8 cellular contexts compared by ENCODE assay signal in the genomic region with DNA sequence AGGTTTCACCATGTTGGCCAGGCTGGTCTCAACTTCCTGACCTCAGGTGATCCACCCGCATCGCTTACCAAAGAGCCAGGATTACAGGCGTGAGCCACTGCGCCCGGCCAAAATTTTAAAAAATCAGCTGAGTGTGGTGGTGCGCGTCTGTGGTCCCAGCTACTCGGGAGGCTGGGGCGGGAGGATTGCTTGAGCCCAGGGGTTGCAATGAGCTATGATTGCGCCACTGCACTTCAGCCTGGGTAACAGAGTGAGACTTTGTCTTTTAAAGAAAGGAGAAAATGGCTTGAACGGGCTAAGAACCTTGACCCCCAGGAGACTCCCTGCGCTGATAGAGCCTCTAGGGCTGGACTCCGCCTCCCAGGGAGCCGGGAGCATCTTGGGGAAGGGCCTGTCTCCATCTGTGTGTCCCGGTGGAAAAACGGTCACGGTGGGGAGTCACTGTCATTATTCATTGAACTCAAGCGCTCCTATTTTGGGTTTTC. TPM values are rescaled to one million over a fixed set of nuclear protein-coding genes. Genes with fewer than 3 reads are reported as not detected.
A peak's percentile ranks its signal among the peaks of the same experiment; 100 is the strongest.
DNase-seq lines count a peak whose midpoint lies in the region; ATAC-seq, FAIRE-seq and TF ChIP-seq lines count a peak whose summit lies in the region.

No MANE protein-coding gene starts in this region.

- peak overlapping the region; percentile 70 for H3K27ac Mint-ChIP-seq in activated naive CD4-positive, alpha-beta T cell treated with anti-CD3 and anti-CD28 coated beads for 36 hours

- H3K36me3 ChIP-seq in kidney (ENCODE audit: control insufficient read depth in 1 of 2, insufficient read depth in 2 of 2, low read length in 2 of 2), result no peaks in the 10 kb centered on the region

- no peaks in the 10 kb centered on the region for H3K9me3 ChIP-seq in kidney (ENCODE audit: control insufficient read depth in 1 of 2, low read length in 2 of 2)

- peak overlapping the region; percentile 83 for H3K4me3 Mint-ChIP-seq in activated naive CD4-positive, alpha-beta T cell treated with anti-CD3 and anti-CD28 coated beads for 36 hours

- H3K9me3 Mint-ChIP-seq in activated naive CD4-positive, alpha-beta T cell treated with anti-CD3 and anti-CD28 coated beads for 36 hours, result no peaks in the 10 kb centered on the region

- H3K4me1 Mint-ChIP-seq in activated naive CD4-positive, alpha-beta T cell treated with anti-CD3 and anti-CD28 coated beads for 36 hours (ENCODE audit: low read depth), result peaks cover 40% of the 10 kb centered on the region

- FAIRE-seq in kidney (lab: Jason Lieb, UNC), result no peak

- peak overlapping the region; percentile 86 to 96 for H3K27ac ChIP-seq in kidney (ENCODE audit: low read depth in 2 of 2, low read length in 2 of 2)
- H3K27ac ChIP-seq in substantia nigra (ENCODE audit: low read depth, low read length, poor library complexity, severe bottlenecking), result peak overlapping the region; percentile 97

- TF ChIP-seq CTCF in kidney (IDR thresholded peaks at IDR 0.05; ENCODE audit: borderline replicate concordance, extremely low read depth, insufficient read depth), result no peak

- no peaks in the 10 kb centered on the region for H3K27me3 Mint-ChIP-seq in activated naive CD4-positive, alpha-beta T cell treated with anti-CD3 and anti-CD28 coated beads for 36 hours (ENCODE audit: low read depth)

- CTCF ChIA-PET in activated naive CD4-positive, alpha-beta T cell treated with anti-CD3 and anti-CD28 coated beads for 36 hours (lab: Charles Lee), result interaction anchor here (0.6 to 1.4 kb wide), 3 partner anchors 21 to 71 kb away, joined by 3 read pairs; no protein-coding TSS in a partner anchor

- H3K4me1 ChIP-seq in kidney (ENCODE audit: control insufficient read depth in 1 of 2, insufficient read depth in 1 of 2, low read depth in 1 of 2, low read length in 2 of 2), result peaks cover 4 to 6% of the 10 kb centered on the region in 2 donors

- peak overlapping the region; percentile 78 to 95 for H3K4me3 ChIP-seq in kidney (ENCODE audit: low read length in 2 of 2)

- intact Hi-C loops in activated naive CD4-positive, alpha-beta T cell treated with anti-CD3 and anti-CD28 coated beads for 36 hours (cut with micrococcal nuclease), result loop anchor here (1.0 to 2.0 kb wide), 8 partner anchors 26 to 368 kb away; partner anchors contain the start of genes TMEM248 and TYW1
- intact Hi-C loops in kidney (cut with DNase I), result no loop called here

- peak; percentile 8 for ATAC-seq in HG03439 (IDR thresholded peaks at IDR 0.05; ENCODE audit: unreplicated experiment)

- peak; percentile 33 for DNase-seq in activated naive CD4-positive, alpha-beta T cell treated with anti-CD3 and anti-CD28 coated beads for 36 hours
- DNase-seq in activated naive CD4-positive, alpha-beta T cell treated with anti-CD3 and anti-CD28 coated beads, Interleukin-2, amount 50 U/mL, for 16 hours, result no peak
- DNase-seq in amniotic epithelial cell (ENCODE audit: low read depth), result peak; percentile 63
- peak; percentile 72 for DNase-seq in kidney
- peak in 6 of 49 donors; percentile 37 to 54 (median 50) for DNase-seq in substantia nigra (lab: John Stamatoyannopoulos, UW)
- DNase-seq in OCI-M2 (lab: John Stamatoyannopoulos, UW; ENCODE audit: unreplicated experiment), result no peak
- no peak for DNase-seq in NCI-H524 treated with DMSO at 0.1 percent for 48 hours (lab: John Stamatoyannopoulos, UW)

- H3K9ac ChIP-seq in kidney (ENCODE audit: low read length in 2 of 2), result peak overlapping the region; percentile 77 to 83

- no peaks in the 10 kb centered on the region for H3K36me3 Mint-ChIP-seq in activated naive CD4-positive, alpha-beta T cell treated with anti-CD3 and anti-CD28 coated beads for 36 hours (ENCODE audit: low read depth)

RNA-seq across cellular contexts. Expression of gene KCTD7, which starts 0.8 kb away (rescaled TPM):
- 1 to 10 TPM; 6.3 to 7.5 TPM for total RNA-seq in activated naive CD4-positive, alpha-beta T cell treated with anti-CD3 and anti-CD28 coated beads for 36 hours
- total RNA-seq in kidney, result 12.4 TPM
- polyA plus RNA-seq in kidney (ENCODE audit: insufficient read depth, low read depth, low replicate concordance), result 7.2 TPM

Comparison
In these comparisons a context has a peak if more than half of its experiments do, and no peak if none do; other contexts are left out.
1. DNase-seq: peak in activated naive CD4-positive, alpha-beta T cell treated with anti-CD3 and anti-CD28 coated beads for 36 hours (single experiment), amniotic epithelial cell (single experiment) and kidney (single experiment); none in activated naive CD4-positive, alpha-beta T cell treated with anti-CD3 and anti-CD28 coated beads, Interleukin-2, amount 50 U/mL, for 16 hours (single experiment), OCI-M2 (single experiment) and NCI-H524 treated with DMSO at 0.1 percent for 48 hours (single experiment).